Comparison of ENCODE assay signal across 11 cellular contexts in genomic region chr10:29746080-29746797, GRCh38.
DNase-seq lines count a peak whose midpoint lies in the region; ATAC-seq and TF ChIP-seq lines count a peak whose summit lies in the region.
"Had no signal": no experiment of that assay in that cellular context is flagged by ENCODE, and none has a peak within 500 bp of the region (broad histone marks: within the 10 kb centered on the region; RNA-seq: fewer than 3 reads in every experiment).

No MANE protein-coding gene starts in this region.

- H3K4me1 ChIP-seq in thoracic aorta (ENCODE audit: control insufficient read depth in 1 of 2, low read depth in 2 of 2), result peaks cover 18 to 40% of the 10 kb centered on the region in 2 donors
- H3K4me1 ChIP-seq: body of pancreas, Peyer's patch had no signal

- H3K27me3 ChIP-seq in brain microvascular endothelial cell (replicated peaks), result no peaks in the 10 kb centered on the region
- H3K27me3 ChIP-seq in thoracic aorta (replicated peaks; ENCODE audit: insufficient read depth), result no peaks in the 10 kb centered on the region
- H3K27me3 ChIP-seq: body of pancreas, Peyer's patch had no signal

- DNase-seq in HFF-Myc (ENCODE audit: extremely low read depth, low read depth), result peak; percentile 17
- peak; percentile 28 for DNase-seq in brain microvascular endothelial cell
- DNase-seq in left kidney (ENCODE audit: low read depth, low spot score), result peak; percentile 54
- no peak for DNase-seq in thoracic aorta (ENCODE audit: low spot score)
- no peak for DNase-seq in effector CD4-positive, alpha-beta T cell
- DNase-seq: body of pancreas; CD4-positive, CD25-positive, alpha-beta regulatory T cell; NCI-H510A; Peyer's patch had no signal

- H3K36me3 ChIP-seq in brain microvascular endothelial cell (replicated peaks) (no peaks in the 10 kb centered on the region), thoracic aorta (no peaks in the 10 kb centered on the region)
- H3K36me3 ChIP-seq: Peyer's patch had no signal

- no peaks in the 10 kb centered on the region for H3K9me3 ChIP-seq in thoracic aorta
- H3K9me3 ChIP-seq: body of pancreas, Peyer's patch had no signal

- ATAC-seq in thoracic aorta (ENCODE audit: insufficient number of reproducible peaks, low FRiP score, low read depth) (peak; percentile 40), GM19467 (IDR thresholded peaks at IDR 0.05; ENCODE audit: unreplicated experiment) (no peak), GM21360 (IDR thresholded peaks at IDR 0.05; ENCODE audit: unreplicated experiment) (no peak)
- ATAC-seq: body of pancreas had no signal

- H3K27ac ChIP-seq in brain microvascular endothelial cell, result no peak overlapping the region
- peak overlapping the region; percentile 42 to 76 for H3K27ac ChIP-seq in thoracic aorta
- H3K27ac ChIP-seq: body of pancreas, Peyer's patch had no signal

- no peak for TF ChIP-seq CTCF in HFF-Myc (IDR thresholded peaks at IDR 0.05; ENCODE audit: low read depth, low read length, missing control alignments)
- TF ChIP-seq CTCF in brain microvascular endothelial cell (IDR thresholded peaks at IDR 0.05; ENCODE audit: low read depth, low read length, missing control alignments), result no peak
- no peak for TF ChIP-seq CTCF in thoracic aorta (IDR thresholded peaks at IDR 0.05)

- in situ Hi-C loops in brain microvascular endothelial cell (cut with HindIII; ENCODE audit: low pct_ligation_motif_present, low sequenced_read_pairs), result no loop called here

- H3K4me3 ChIP-seq in HFF-Myc (replicated peaks; ENCODE audit: low read depth, low read length) (no peak overlapping the region), brain microvascular endothelial cell (ENCODE audit: low read depth, low read length) (no peak overlapping the region), thoracic aorta (peak overlapping the region; percentile 16)
- H3K4me3 ChIP-seq: body of pancreas, Peyer's patch had no signal

Comparison
In these comparisons a context has a peak if more than half of its experiments do, and no peak if none do; other contexts are left out.
1. DNase-seq: peak in HFF-Myc (single experiment), brain microvascular endothelial cell (single experiment) and left kidney (single experiment); none in thoracic aorta (single experiment) and effector CD4-positive, alpha-beta T cell (single experiment).